In the genomic region with DNA sequence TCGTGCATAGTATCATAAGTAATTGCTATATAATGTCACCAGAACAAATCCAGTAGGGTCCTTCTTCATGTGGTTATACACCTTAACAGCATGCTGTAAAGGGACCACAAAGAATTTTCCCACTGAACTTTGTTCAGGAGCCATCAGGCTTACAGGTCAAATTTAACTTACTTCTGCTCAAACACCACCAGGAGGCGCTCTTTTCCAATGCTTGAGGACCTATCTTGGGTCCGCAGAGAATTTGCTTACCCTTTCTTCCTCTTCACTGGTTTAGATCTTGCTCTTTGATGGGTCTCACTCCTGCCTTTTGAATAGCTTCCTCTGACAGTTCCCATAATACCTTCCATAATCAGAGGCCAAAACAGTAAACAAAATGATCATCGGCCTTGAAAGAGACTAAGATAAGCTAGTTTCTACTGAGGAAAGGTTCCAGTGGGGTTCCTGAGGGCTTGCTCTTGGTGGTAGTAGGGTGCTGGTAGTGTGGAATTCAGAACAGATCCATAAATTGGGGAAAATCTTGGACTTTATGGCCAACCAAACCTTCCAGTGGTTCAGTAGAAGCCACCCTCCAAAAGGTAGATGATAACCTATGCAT, we compare ENCODE assay signal across 8 cellular contexts. TPM values are rescaled to one million over a fixed set of nuclear protein-coding genes. Genes with fewer than 3 reads are reported as not detected.
DNase-seq lines count a peak whose midpoint lies in the region; ATAC-seq lines count a peak whose summit lies in the region.

No MANE protein-coding gene starts in this region.

- DNase-seq in G401 (ENCODE audit: low spot score) (peak; percentile 84), NAMALWA (ENCODE audit: low spot score) (peak; percentile 80), SKM-1 (lab: John Stamatoyannopoulos, UW; ENCODE audit: unreplicated experiment) (peak; percentile 10), amniotic epithelial cell (ENCODE audit: low read depth) (peak; percentile 50), iPS DF 19.7 (ENCODE audit: low read depth, low spot score) (peak; percentile 33)
- peak; percentile 25 to 61 (median 35) for DNase-seq in stimulated activated CD4-positive, alpha-beta T cell treated with anti-CD3 and anti-CD28 coated beads, Interleukin-12 subunit alpha, Interleukin-12 subunit beta, amount 100 ng/mL, for 48 hours (ENCODE audit: low read depth in 2 of 3, low spot score in 1 of 3)

- ATAC-seq in HG03108 (IDR thresholded peaks at IDR 0.05; ENCODE audit: unreplicated experiment) (no peak), GM19324 (IDR thresholded peaks at IDR 0.05; ENCODE audit: low FRiP score, unreplicated experiment) (no peak)

- in situ Hi-C loops in G401 (cut with HindIII; ENCODE audit: low sequenced_read_pairs) = no loop called here

RNA-seq across cellular contexts. Expression of a gene that starts 37.4 kb away (rescaled TPM):
- total RNA-seq in G401 (2014; rRNA removed; shearing (Covaris generic)) = not detected in 2 replicates

RNA-seq across cellular contexts. Expression of a gene that starts 37.9 kb away (rescaled TPM):
- 15.7 and 19.5 TPM in 2 replicates for total RNA-seq in G401 (2014; rRNA removed; shearing (Covaris generic))

Comparison
In these comparisons a context has a peak if more than half of its experiments do, and no peak if none do; other contexts are left out.
1. DNase-seq: peak in every context shown above with its lines; median percentile 84 in G401; 80 in NAMALWA; 50 in amniotic epithelial cell; 35 in stimulated activated CD4-positive, alpha-beta T cell treated with anti-CD3 and anti-CD28 coated beads, Interleukin-12 subunit alpha, Interleukin-12 subunit beta, amount 100 ng/mL, for 48 hours; 33 in iPS DF 19.7; 10 in SKM-1.